Comparison of ENCODE assay signal across 25 cellular contexts in the genomic region with DNA sequence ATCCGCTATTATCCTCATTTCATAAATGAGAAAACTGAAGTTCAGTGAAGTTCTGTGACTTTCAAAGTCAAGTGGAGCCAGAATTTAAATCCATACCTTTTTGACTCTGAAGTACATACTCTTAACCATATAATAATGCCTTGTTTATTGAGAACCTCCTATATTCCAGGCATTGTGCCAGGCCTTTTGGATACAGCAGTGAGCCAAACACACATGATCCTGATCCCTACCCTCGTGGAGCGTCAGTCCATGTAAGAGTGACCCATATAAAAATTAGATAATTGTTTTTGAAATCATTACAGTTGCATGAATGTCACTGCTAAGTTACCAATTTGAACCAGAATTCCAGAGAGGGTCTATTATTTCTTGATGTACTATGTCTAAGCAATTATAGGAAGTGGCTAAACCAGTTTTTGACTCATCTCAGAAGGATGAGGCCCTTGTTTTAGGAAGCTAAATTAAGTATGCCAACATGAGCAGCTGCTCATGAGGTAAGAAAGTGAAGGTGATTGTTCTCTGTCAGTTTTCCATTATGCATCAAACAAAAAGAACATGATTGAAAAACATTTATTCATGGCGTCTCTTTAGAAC.
A peak's percentile ranks its signal among the peaks of the same experiment; 100 is the strongest.
DNase-seq lines count a peak whose midpoint lies in the region; ATAC-seq and TF ChIP-seq lines count a peak whose summit lies in the region.
"Had no signal": no experiment of that assay in that cellular context is flagged by ENCODE, and none has a peak within 500 bp of the region (broad histone marks: within the 10 kb centered on the region; RNA-seq: fewer than 3 reads in every experiment).

No MANE protein-coding gene starts in this region.

- no peak for TF ChIP-seq CTCF in LNCaP clone FGC (IDR thresholded peaks at IDR 0.05; ENCODE audit: control insufficient read depth, extremely low read depth, insufficient read depth)

- DNase-seq in COR-L47 (lab: John Stamatoyannopoulos, UW): peak; percentile 6
- DNase-seq in LNCaP clone FGC (ENCODE audit: low read depth): peak; percentile 18
- peak; percentile 56 for DNase-seq in NCI-H774 (lab: John Stamatoyannopoulos, UW)
- no peak for DNase-seq in dedifferentiated amniotic fluid mesenchymal stem cell (ENCODE audit: extremely low spot score)
- DNase-seq in NK-92 (lab: John Stamatoyannopoulos, UW; ENCODE audit: unreplicated experiment): no peak
- no peak for DNase-seq in HCEC 1CT
- DNase-seq: activated CD4-positive, alpha-beta T cell treated with anti-CD3 and anti-CD28 coated beads, Interleukin-2, amount 10 ng/mL, durations not matched to agents 24 days and 14 days; activated gamma-delta T cell treated with Interleukin-2 at 50 U/mL for 16 hours; activated T-cell treated with anti-CD3 and anti-CD28 coated beads, Interleukin-2, amount 50 U/mL, for 24 hours; CD4-positive, alpha-beta memory T cell; DMS79 treated with DMSO at 0.1 percent for 48 hours; dorsolateral prefrontal cortex; H9; KG1; naive thymus-derived CD8-positive, alpha-beta T cell; NCI-H1436; NCI-H524 treated with DMSO at 0.1 percent for 48 hours; nucleus accumbens; psoas muscle; Right ventricle myocardium superior; stimulated activated CD4-positive, alpha-beta T cell treated with anti-CD3 and anti-CD28 coated beads, Interleukin-15, amount 100 ng/mL, for 24 hours; stimulated activated naive CD4-positive, alpha-beta T cell had no signal

- ATAC-seq in esophagus mucosa: peak; percentile 63
- ATAC-seq in GM21619 (IDR thresholded peaks at IDR 0.05; ENCODE audit: unreplicated experiment): no peak
- ATAC-seq: naive thymus-derived CD8-positive, alpha-beta T cell; psoas muscle had no signal

- H3K4me3 ChIP-seq in LNCaP clone FGC (ENCODE audit: low read depth, low read length): no peak overlapping the region
- H3K4me3 ChIP-seq: dorsolateral prefrontal cortex, psoas muscle, suprapubic skin had no signal

Comparison
In these comparisons a context has a peak if more than half of its experiments do, and no peak if none do; other contexts are left out.
1. DNase-seq: peak in COR-L47 (single experiment), LNCaP clone FGC (single experiment) and NCI-H774 (single experiment); none in dedifferentiated amniotic fluid mesenchymal stem cell (single experiment), NK-92 (single experiment) and HCEC 1CT (single experiment).